ENCODE assay signal across 9 cellular contexts in the genomic region with DNA sequence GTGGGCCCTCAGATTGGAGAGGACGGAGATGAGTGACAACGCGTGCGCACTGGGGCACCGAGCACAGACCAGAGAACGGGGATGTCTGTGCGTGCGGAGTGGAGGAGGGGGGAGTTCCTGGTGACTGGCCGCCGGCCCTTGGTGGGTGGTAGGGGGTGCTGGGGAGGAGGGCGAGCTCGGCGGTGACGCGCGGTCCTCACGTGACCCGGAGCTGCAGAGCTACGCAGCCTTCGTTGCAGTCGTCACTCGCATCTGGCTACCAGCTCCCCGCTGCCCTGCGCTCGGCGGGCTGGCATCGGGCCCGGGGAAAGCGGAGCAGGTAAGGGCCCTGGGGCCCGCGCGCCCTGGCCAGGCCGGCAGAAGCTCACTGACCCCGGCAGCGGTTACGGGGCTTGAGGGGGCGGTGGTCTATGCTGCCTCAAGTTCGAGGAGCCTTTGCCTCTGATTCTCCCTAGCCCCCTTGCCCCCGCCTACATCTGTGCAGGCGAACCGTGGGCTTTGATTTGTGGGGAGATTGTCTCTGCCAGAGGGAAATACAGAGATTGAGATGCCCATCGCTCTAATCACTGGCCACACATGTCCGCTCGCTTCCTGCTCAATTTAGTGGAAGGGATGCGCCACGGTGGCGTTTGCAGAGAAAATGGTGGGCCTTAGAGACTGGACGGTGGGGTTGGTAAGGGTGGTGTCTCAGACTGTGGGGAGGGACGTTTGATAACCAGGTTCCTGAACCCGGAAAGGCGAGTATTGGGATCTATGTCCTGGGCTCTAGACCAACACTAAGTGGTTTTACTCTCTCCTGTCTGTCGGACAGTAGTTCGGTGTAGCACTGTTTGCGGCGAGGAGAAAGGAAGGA. TPM values are rescaled to one million over a fixed set of nuclear protein-coding genes. Genes with fewer than 3 reads are reported as not detected.
DNase-seq lines count a peak whose midpoint lies in the region; ATAC-seq and TF ChIP-seq lines count a peak whose summit lies in the region.
"Had no signal": no experiment of that assay in that cellular context is flagged by ENCODE, and none has a peak within 500 bp of the region (broad histone marks: within the 10 kb centered on the region; RNA-seq: fewer than 3 reads in every experiment).

A gene (plus strand): TSS at position 245 of the 853 bp plus-strand sequence. CDS start 3,134 bp downstream, outside the sequence.

- TF ChIP-seq CTCF in right atrium auricular region (IDR thresholded peaks at IDR 0.05), result no peak
- no peak for TF ChIP-seq CTCF in uterus (IDR thresholded peaks at IDR 0.05)

- peak in 1 of 2 donors; percentile 48 for TF ChIP-seq POLR2A in uterus (IDR thresholded peaks at IDR 0.05)

- H3K4me1 ChIP-seq in right atrium auricular region (no peaks in the 10 kb centered on the region), uterus (no peaks in the 10 kb centered on the region)
- H3K4me1 ChIP-seq: BLaER1 treated with 17β-estradiol and CSF1 and Interleukin-3, amounts not matched to agents 10 nM and 100 nM had no signal

- intact Hi-C loops in Right ventricle myocardium inferior (cut with DNase I) (no loop called here), cardiac septum (cut with DNase I) (no loop called here), posterior vena cava (cut with DNase I) (no loop called here), uterus (cut with DNase I; ENCODE audit: low total_unique reads) (no loop called here)

- peak within 1 kb of the TSS; percentile 39 to 53 for H3K4me3 ChIP-seq in right atrium auricular region
- H3K4me3 ChIP-seq in uterus, result peak within 1 kb of the TSS; percentile 33 to 45
- H3K4me3 ChIP-seq: BLaER1 treated with 17β-estradiol and CSF1 and Interleukin-3, amounts not matched to agents 10 nM and 100 nM had no signal

- no peaks in the 10 kb centered on the region for H3K36me3 ChIP-seq in right atrium auricular region
- H3K36me3 ChIP-seq in uterus, result no peaks in the 10 kb centered on the region
- H3K36me3 ChIP-seq: BLaER1 treated with 17β-estradiol and CSF1 and Interleukin-3, amounts not matched to agents 10 nM and 100 nM had no signal

- ATAC-seq in Right ventricle myocardium inferior (peak; percentile 71), HG03039 (IDR thresholded peaks at IDR 0.05; ENCODE audit: unreplicated experiment) (no peak)

- H3K27ac ChIP-seq in right atrium auricular region (peak within 1 kb of the TSS in 1 of 2 donors; percentile 35), uterus (peak within 1 kb of the TSS; percentile 45 to 58)
- H3K27ac ChIP-seq: BLaER1 treated with 17β-estradiol and CSF1 and Interleukin-3, amounts not matched to agents 10 nM and 100 nM had no signal

- no peaks in the 10 kb centered on the region for H3K27me3 ChIP-seq in right atrium auricular region
- H3K27me3 ChIP-seq in uterus, result no peaks in the 10 kb centered on the region
- H3K27me3 ChIP-seq: BLaER1 treated with 17β-estradiol and CSF1 and Interleukin-3, amounts not matched to agents 10 nM and 100 nM had no signal

- H3K9me3 ChIP-seq in right atrium auricular region, result no peaks in the 10 kb centered on the region
- H3K9me3 ChIP-seq in uterus, result no peaks in the 10 kb centered on the region

- DNase-seq in Right ventricle myocardium inferior (ENCODE audit: missing footprints), result peak; percentile 66
- DNase-seq in cardiac septum (ENCODE audit: low spot score), result no peak
- peak; percentile 58 for DNase-seq in RPMI7951 (ENCODE audit: low read depth)
- peak; percentile 11 for DNase-seq in activated naive CD8-positive, alpha-beta T cell treated with anti-CD3 and anti-CD28 coated beads, Interleukin-2, amount 50 U/mL, for 16 hours (ENCODE audit: low read depth, low spot score)
- DNase-seq in right atrium auricular region (ENCODE audit: low spot score), result no peak
- DNase-seq in posterior vena cava (ENCODE audit: low spot score), result peak; percentile 82
- peak; percentile 57 to 58 for DNase-seq in uterus

RNA-seq across cellular contexts. Expression of the gene that starts here (rescaled TPM):
- total RNA-seq in Right ventricle myocardium inferior (5.3 TPM), cardiac septum (7.4 TPM), right atrium auricular region (1 to 10 TPM; 5.9 to 9.5 TPM), posterior vena cava (10 to 100 TPM; 14.6 to 17.8 TPM), uterus (10 to 100 TPM in 3 of 4 donors, 1 to 10 TPM in 1; 3.2 to 34.4 (median 23.0) TPM)
- 1.5 and 3.6 TPM in 2 replicates for total RNA-seq in RPMI7951 (2014; rRNA removed; shearing (Covaris generic))

Comparison
In these comparisons a context has a peak if more than half of its experiments do, and no peak if none do; other contexts are left out.
1. DNase-seq: peak in Right ventricle myocardium inferior (single experiment), RPMI7951 (single experiment), activated naive CD8-positive, alpha-beta T cell treated with anti-CD3 and anti-CD28 coated beads, Interleukin-2, amount 50 U/mL, for 16 hours (single experiment), posterior vena cava (single experiment) and uterus (2 of 2); none in cardiac septum (single experiment) and right atrium auricular region (single experiment).